1 cellular context compared by ENCODE assay signal in the genomic region with DNA sequence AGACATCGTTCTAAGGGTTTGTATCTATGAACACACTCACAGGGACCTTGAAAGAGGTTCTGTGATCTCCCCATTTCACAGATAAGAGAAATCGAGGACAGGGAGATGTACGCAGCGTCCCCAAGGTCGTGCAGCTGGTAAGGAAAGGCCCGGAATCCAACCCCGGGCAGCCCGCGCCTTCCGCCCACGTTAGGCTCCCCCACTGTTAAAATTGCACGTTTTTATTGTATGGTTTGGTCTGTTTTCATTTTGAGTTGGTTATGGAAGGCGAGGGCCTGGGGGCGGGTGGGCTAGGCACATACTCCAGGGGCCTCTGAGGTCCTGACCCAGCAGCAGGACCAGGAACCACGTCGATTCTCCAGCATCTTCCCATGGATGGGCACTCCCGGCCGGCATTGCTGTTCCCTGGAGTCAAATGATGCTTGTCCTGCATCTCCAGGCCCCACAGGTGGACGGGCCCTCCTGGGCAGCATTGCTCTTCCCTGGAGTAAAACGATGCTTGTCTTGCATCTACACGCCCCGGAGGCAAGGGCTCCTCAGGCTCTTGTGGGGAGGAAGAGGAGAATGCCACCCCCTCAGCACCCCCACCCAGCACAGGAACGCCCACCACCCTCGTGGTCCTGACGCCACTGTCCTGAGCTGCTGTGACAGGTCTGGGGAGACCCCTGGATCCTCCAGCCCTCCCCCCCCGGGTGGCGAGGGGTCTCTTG.
TF ChIP-seq lines count a peak whose summit lies in the region.

No MANE protein-coding gene starts in this region.

TF ChIP-seq in H1, 55 proteins besides CTCF, POLR2A, EP300 and RAD21 (continued from another document):
- TF ChIP-seq, protein P1, sequence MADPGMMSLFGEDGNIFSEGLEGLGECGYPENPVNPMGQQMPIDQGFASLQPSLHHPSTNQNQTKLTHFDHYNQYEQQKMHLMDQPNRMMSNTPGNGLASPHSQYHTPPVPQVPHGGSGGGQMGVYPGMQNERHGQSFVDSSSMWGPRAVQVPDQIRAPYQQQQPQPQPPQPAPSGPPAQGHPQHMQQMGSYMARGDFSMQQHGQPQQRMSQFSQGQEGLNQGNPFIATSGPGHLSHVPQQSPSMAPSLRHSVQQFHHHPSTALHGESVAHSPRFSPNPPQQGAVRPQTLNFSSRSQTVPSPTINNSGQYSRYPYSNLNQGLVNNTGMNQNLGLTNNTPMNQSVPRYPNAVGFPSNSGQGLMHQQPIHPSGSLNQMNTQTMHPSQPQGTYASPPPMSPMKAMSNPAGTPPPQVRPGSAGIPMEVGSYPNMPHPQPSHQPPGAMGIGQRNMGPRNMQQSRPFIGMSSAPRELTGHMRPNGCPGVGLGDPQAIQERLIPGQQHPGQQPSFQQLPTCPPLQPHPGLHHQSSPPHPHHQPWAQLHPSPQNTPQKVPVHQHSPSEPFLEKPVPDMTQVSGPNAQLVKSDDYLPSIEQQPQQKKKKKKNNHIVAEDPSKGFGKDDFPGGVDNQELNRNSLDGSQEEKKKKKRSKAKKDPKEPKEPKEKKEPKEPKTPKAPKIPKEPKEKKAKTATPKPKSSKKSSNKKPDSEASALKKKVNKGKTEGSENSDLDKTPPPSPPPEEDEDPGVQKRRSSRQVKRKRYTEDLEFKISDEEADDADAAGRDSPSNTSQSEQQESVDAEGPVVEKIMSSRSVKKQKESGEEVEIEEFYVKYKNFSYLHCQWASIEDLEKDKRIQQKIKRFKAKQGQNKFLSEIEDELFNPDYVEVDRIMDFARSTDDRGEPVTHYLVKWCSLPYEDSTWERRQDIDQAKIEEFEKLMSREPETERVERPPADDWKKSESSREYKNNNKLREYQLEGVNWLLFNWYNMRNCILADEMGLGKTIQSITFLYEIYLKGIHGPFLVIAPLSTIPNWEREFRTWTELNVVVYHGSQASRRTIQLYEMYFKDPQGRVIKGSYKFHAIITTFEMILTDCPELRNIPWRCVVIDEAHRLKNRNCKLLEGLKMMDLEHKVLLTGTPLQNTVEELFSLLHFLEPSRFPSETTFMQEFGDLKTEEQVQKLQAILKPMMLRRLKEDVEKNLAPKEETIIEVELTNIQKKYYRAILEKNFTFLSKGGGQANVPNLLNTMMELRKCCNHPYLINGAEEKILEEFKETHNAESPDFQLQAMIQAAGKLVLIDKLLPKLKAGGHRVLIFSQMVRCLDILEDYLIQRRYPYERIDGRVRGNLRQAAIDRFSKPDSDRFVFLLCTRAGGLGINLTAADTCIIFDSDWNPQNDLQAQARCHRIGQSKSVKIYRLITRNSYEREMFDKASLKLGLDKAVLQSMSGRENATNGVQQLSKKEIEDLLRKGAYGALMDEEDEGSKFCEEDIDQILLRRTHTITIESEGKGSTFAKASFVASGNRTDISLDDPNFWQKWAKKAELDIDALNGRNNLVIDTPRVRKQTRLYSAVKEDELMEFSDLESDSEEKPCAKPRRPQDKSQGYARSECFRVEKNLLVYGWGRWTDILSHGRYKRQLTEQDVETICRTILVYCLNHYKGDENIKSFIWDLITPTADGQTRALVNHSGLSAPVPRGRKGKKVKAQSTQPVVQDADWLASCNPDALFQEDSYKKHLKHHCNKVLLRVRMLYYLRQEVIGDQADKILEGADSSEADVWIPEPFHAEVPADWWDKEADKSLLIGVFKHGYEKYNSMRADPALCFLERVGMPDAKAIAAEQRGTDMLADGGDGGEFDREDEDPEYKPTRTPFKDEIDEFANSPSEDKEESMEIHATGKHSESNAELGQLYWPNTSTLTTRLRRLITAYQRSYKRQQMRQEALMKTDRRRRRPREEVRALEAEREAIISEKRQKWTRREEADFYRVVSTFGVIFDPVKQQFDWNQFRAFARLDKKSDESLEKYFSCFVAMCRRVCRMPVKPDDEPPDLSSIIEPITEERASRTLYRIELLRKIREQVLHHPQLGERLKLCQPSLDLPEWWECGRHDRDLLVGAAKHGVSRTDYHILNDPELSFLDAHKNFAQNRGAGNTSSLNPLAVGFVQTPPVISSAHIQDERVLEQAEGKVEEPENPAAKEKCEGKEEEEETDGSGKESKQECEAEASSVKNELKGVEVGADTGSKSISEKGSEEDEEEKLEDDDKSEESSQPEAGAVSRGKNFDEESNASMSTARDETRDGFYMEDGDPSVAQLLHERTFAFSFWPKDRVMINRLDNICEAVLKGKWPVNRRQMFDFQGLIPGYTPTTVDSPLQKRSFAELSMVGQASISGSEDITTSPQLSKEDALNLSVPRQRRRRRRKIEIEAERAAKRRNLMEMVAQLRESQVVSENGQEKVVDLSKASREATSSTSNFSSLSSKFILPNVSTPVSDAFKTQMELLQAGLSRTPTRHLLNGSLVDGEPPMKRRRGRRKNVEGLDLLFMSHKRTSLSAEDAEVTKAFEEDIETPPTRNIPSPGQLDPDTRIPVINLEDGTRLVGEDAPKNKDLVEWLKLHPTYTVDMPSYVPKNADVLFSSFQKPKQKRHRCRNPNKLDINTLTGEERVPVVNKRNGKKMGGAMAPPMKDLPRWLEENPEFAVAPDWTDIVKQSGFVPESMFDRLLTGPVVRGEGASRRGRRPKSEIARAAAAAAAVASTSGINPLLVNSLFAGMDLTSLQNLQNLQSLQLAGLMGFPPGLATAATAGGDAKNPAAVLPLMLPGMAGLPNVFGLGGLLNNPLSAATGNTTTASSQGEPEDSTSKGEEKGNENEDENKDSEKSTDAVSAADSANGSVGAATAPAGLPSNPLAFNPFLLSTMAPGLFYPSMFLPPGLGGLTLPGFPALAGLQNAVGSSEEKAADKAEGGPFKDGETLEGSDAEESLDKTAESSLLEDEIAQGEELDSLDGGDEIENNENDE (IDR thresholded peaks at IDR 0.05; ENCODE audit: insufficient replicate concordance, low read length), result no peak
- TF ChIP-seq SAP30 (IDR thresholded peaks at IDR 0.05; ENCODE audit: insufficient read depth, insufficient replicate concordance, low read length) (no peak), POU5F1 (IDR thresholded peaks at IDR 0.05; ENCODE audit: low read depth, low read length) (no peak), SUZ12 (IDR thresholded peaks at IDR 0.05; ENCODE audit: low read length) (no peak), HDAC2 (IDR thresholded peaks at IDR 0.05; ENCODE audit: borderline replicate concordance in 1 of 2, low read depth in 2 of 2, low read length in 2 of 2) (no peak), CHD1 (IDR thresholded peaks at IDR 0.05; ENCODE audit: low read depth, low read length) (no peak), EGR1 (IDR thresholded peaks at IDR 0.05; ENCODE audit: borderline replicate concordance, low read depth, low read length) (no peak), CBX5 (IDR thresholded peaks at IDR 0.05; ENCODE audit: low read depth, low read length) (no peak), SIX5 (IDR thresholded peaks at IDR 0.05; ENCODE audit: low read depth, low read length) (no peak), KDM1A (IDR thresholded peaks at IDR 0.05; ENCODE audit: borderline replicate concordance, low read length) (no peak), RFX5 (IDR thresholded peaks at IDR 0.05; ENCODE audit: borderline replicate concordance, low read depth, low read length) (no peak), KDM5A (IDR thresholded peaks at IDR 0.05; ENCODE audit: low read length) (no peak)
- TF ChIP-seq, protein P2, sequence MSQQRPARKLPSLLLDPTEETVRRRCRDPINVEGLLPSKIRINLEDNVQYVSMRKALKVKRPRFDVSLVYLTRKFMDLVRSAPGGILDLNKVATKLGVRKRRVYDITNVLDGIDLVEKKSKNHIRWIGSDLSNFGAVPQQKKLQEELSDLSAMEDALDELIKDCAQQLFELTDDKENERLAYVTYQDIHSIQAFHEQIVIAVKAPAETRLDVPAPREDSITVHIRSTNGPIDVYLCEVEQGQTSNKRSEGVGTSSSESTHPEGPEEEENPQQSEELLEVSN (IDR thresholded peaks at IDR 0.05), result no peak
- TF ChIP-seq, protein P3, sequence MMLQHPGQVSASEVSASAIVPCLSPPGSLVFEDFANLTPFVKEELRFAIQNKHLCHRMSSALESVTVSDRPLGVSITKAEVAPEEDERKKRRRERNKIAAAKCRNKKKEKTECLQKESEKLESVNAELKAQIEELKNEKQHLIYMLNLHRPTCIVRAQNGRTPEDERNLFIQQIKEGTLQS (IDR thresholded peaks at IDR 0.05; ENCODE audit: insufficient read depth, low read depth, low read length), result no peak
TF ChIP-seq in H1: peak in this region for 0.
